ENCODE assay signal across 7 cellular contexts in genomic region chr5:113330533-113331200, GRCh38.
DNase-seq lines count a peak whose midpoint lies in the region; ATAC-seq and TF ChIP-seq lines count a peak whose summit lies in the region.

No MANE protein-coding gene starts in this region.

- H3K4me3 ChIP-seq in MG63 (no peak overlapping the region), WI38 (ENCODE audit: low read depth, low read length) (no peak overlapping the region), heart right ventricle (no peak overlapping the region)

- peaks cover 7% of the 10 kb centered on the region for H3K4me1 Mint-ChIP-seq in stimulated activated effector memory CD8-positive, alpha-beta T cell treated with anti-CD3 and anti-CD28 coated beads, Interleukin-12 subunit alpha, Interleukin-12 subunit beta, amount 100 ng/mL, for 72 hours

- DNase-seq in GM03348 (ENCODE audit: low spot score) (peak; percentile 22), MG63 (peak; percentile 75), heart right ventricle (peak; percentile 31 to 34), hepatic stellate cell (ENCODE audit: low spot score) (no peak)
- DNase-seq in stimulated activated effector memory CD8-positive, alpha-beta T cell treated with anti-CD3 and anti-CD28 coated beads, Interleukin-12 subunit alpha, Interleukin-12 subunit beta, amount 100 ng/mL, for 72 hours (ENCODE audit: low spot score in 2 of 2), result no peak

- H3K27ac Mint-ChIP-seq in stimulated activated effector memory CD8-positive, alpha-beta T cell treated with anti-CD3 and anti-CD28 coated beads, Interleukin-12 subunit alpha, Interleukin-12 subunit beta, amount 100 ng/mL, for 72 hours, result peak overlapping the region; percentile 30

- no peaks in the 10 kb centered on the region for H3K36me3 Mint-ChIP-seq in stimulated activated effector memory CD8-positive, alpha-beta T cell treated with anti-CD3 and anti-CD28 coated beads, Interleukin-12 subunit alpha, Interleukin-12 subunit beta, amount 100 ng/mL, for 72 hours

- H3K27me3 ChIP-seq in MG63 (no peaks in the 10 kb centered on the region), heart right ventricle (no peaks in the 10 kb centered on the region)

- intact Hi-C loops in heart right ventricle (cut with DNase I), result loop anchor here in 9 of 10 donors (1.0 to 10.0 kb wide), 9 partner anchors 274 to 336 kb away; no protein-coding TSS in a partner anchor

- peak overlapping the region in 1 of 10 donors; percentile 35 for H3K27ac ChIP-seq in heart right ventricle

- peaks cover 0 to 15% (median 9%) of the 10 kb centered on the region in 9 donors for H3K4me1 ChIP-seq in heart right ventricle

- no peak overlapping the region for H3K4me3 Mint-ChIP-seq in stimulated activated effector memory CD8-positive, alpha-beta T cell treated with anti-CD3 and anti-CD28 coated beads, Interleukin-12 subunit alpha, Interleukin-12 subunit beta, amount 100 ng/mL, for 72 hours

- ATAC-seq in GM21526 (IDR thresholded peaks at IDR 0.05; ENCODE audit: low FRiP score, unreplicated experiment) (peak; percentile 66), heart right ventricle (peak; percentile 66 to 92 (median 74))
- ATAC-seq in stimulated activated effector memory CD8-positive, alpha-beta T cell treated with anti-CD3 and anti-CD28 coated beads, Interleukin-12 subunit alpha, Interleukin-12 subunit beta, amount 100 ng/mL, for 72 hours, result peak; percentile 70

- TF ChIP-seq CTCF in WI38 (IDR thresholded peaks at IDR 0.05; ENCODE audit: low read depth, low read length) (0 out of 2 replicates have a peak, but pooled peaks have one; percentile 10), heart right ventricle (IDR thresholded peaks at IDR 0.05) (peak; percentile 37 to 71 (median 51))

- 12 to 18% methylated on average over 4 of the region's 4 CpGs for WGBS in heart right ventricle, 2 donors

- H3K9me3 Mint-ChIP-seq in stimulated activated effector memory CD8-positive, alpha-beta T cell treated with anti-CD3 and anti-CD28 coated beads, Interleukin-12 subunit alpha, Interleukin-12 subunit beta, amount 100 ng/mL, for 72 hours, result no peaks in the 10 kb centered on the region

- H3K9me3 ChIP-seq in MG63 (peaks cover 3% of the 10 kb centered on the region; the same call in 1 of the 2 replicates), heart right ventricle (peaks cover 0 to 5% (median 0%) of the 10 kb centered on the region in 11 donors)

- H3K36me3 ChIP-seq in MG63 (no peaks in the 10 kb centered on the region), heart right ventricle (no peaks in the 10 kb centered on the region)

Comparison
In these comparisons a context has a peak if more than half of its experiments do, and no peak if none do; other contexts are left out.
1. DNase-seq: peak in GM03348 (single experiment), MG63 (single experiment) and heart right ventricle (2 of 2); none in stimulated activated effector memory CD8-positive, alpha-beta T cell treated with anti-CD3 and anti-CD28 coated beads, Interleukin-12 subunit alpha, Interleukin-12 subunit beta, amount 100 ng/mL, for 72 hours (0 of 2) and hepatic stellate cell (single experiment).
2. Peak in every context shown above with its lines, with median percentiles within 50 percentile points of each other: ATAC-seq.